ENCODE assay signal across 18 cellular contexts in the genomic region with DNA sequence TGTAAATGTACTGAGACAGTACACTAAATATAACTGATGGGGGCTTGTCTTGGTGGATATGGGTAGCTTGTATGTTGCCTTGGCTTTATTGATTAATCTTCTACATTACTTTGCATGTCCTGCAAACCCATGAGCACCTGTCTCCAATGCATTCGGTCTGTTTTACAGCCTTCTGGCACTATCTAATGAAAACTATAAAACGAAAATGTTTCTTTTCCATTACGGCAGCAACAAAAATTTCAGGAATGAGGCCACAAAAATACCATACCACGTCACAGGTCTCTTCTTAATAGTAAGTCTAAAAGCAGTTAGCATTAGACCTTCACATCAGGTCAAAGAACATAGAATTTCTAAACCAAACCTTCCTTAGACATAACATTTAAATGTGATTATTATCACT. TPM values are rescaled to one million over a fixed set of nuclear protein-coding genes. Genes with fewer than 3 reads are reported as not detected.
"Had no signal": no experiment of that assay in that cellular context is flagged by ENCODE, and none has a peak within 500 bp of the region (broad histone marks: within the 10 kb centered on the region; RNA-seq: fewer than 3 reads in every experiment).

No MANE protein-coding gene starts in this region.

- H3K4me1 ChIP-seq: ascending aorta, foreskin keratinocyte, lower lobe of right lung had no signal

- H3K4me3 Mint-ChIP-seq: activated CD4-positive, alpha-beta memory T cell treated with anti-CD3 and anti-CD28 coated beads for 36 hours; activated CD8-positive, alpha-beta memory T cell treated with anti-CD3 and anti-CD28 coated beads, Interleukin-2, amount 10 ng/mL, durations not matched to agents 7 days and 5 days; activated naive CD4-positive, alpha-beta T cell treated with anti-CD3 and anti-CD28 coated beads for 36 hours; activated naive CD8-positive, alpha-beta T cell treated with anti-CD3 and anti-CD28 coated beads, Interleukin-2, amount 50 U/mL, for 24 hours; naive thymus-derived CD4-positive, alpha-beta T cell; stimulated activated memory B cell treated with anti-CD40 and anti-IgM and Interleukin-4, amounts not matched to agents 10 μg/mL and 1 μg/mL and 100 μg/mL, for 72 hours; T-helper 17 cell had no signal

- H3K9me3 Mint-ChIP-seq: activated CD4-positive, alpha-beta memory T cell treated with anti-CD3 and anti-CD28 coated beads for 36 hours; activated naive CD4-positive, alpha-beta T cell treated with anti-CD3 and anti-CD28 coated beads for 36 hours; activated naive CD8-positive, alpha-beta T cell treated with anti-CD3 and anti-CD28 coated beads, Interleukin-2, amount 50 U/mL, for 24 hours; activated T-helper 2 cell treated with anti-CD3 and anti-CD28 coated beads, Interferon-gamma antibody, Interleukin-2, Interleukin-4, amounts not matched to agents 10 μg/mL and 5 μg/mL and 100 μg/mL, durations not matched to agents 14 hours and 24 hours and 36 hours; stimulated activated memory B cell treated with anti-CD40 and anti-IgM and Interleukin-4, amounts not matched to agents 10 μg/mL and 1 μg/mL and 100 μg/mL, for 72 hours had no signal

- H3K27ac Mint-ChIP-seq: activated CD4-positive, alpha-beta memory T cell treated with anti-CD3 and anti-CD28 coated beads for 36 hours; activated CD8-positive, alpha-beta memory T cell treated with anti-CD3 and anti-CD28 coated beads, Interleukin-2, amount 10 ng/mL, durations not matched to agents 7 days and 5 days; activated naive CD4-positive, alpha-beta T cell treated with anti-CD3 and anti-CD28 coated beads for 36 hours; activated naive CD8-positive, alpha-beta T cell treated with anti-CD3 and anti-CD28 coated beads, Interleukin-2, amount 50 U/mL, for 24 hours; activated T-helper 2 cell treated with anti-CD3 and anti-CD28 coated beads, Interferon-gamma antibody, Interleukin-2, Interleukin-4, amounts not matched to agents 10 μg/mL and 5 μg/mL and 100 μg/mL, durations not matched to agents 14 hours and 24 hours and 36 hours; naive thymus-derived CD4-positive, alpha-beta T cell; stimulated activated memory B cell treated with anti-CD40 and anti-IgM and Interleukin-4, amounts not matched to agents 10 μg/mL and 1 μg/mL and 100 μg/mL, for 72 hours; T-helper 17 cell had no signal

- ATAC-seq: activated CD8-positive, alpha-beta memory T cell treated with anti-CD3 and anti-CD28 coated beads, Interleukin-2, amount 10 ng/mL, durations not matched to agents 7 days and 5 days; activated naive CD8-positive, alpha-beta T cell treated with anti-CD3 and anti-CD28 coated beads, Interleukin-2, amount 50 U/mL, for 24 hours; foreskin keratinocyte; lower lobe of right lung; naive thymus-derived CD4-positive, alpha-beta T cell; stimulated activated memory B cell treated with anti-CD40 and anti-IgM and Interleukin-4, amounts not matched to agents 10 μg/mL and 1 μg/mL and 100 μg/mL, for 72 hours; T-helper 17 cell had no signal

- H3K9me3 ChIP-seq: ascending aorta, esophagus squamous epithelium, lower lobe of right lung, tibial artery, uterus had no signal

- H3K36me3 ChIP-seq: ascending aorta, esophagus squamous epithelium, lower lobe of right lung, tibial artery, uterus, WERI-Rb-1 had no signal

- H3K9ac ChIP-seq: parathyroid adenoma had no signal

- H3K4me1 Mint-ChIP-seq: activated CD8-positive, alpha-beta memory T cell treated with anti-CD3 and anti-CD28 coated beads, Interleukin-2, amount 10 ng/mL, durations not matched to agents 7 days and 5 days; activated naive CD8-positive, alpha-beta T cell treated with anti-CD3 and anti-CD28 coated beads, Interleukin-2, amount 50 U/mL, for 24 hours; naive thymus-derived CD4-positive, alpha-beta T cell; stimulated activated memory B cell treated with anti-CD40 and anti-IgM and Interleukin-4, amounts not matched to agents 10 μg/mL and 1 μg/mL and 100 μg/mL, for 72 hours had no signal

- H3K27me3 ChIP-seq: ascending aorta, esophagus squamous epithelium, foreskin keratinocyte, tibial artery, uterus had no signal

- H2AFZ ChIP-seq: parathyroid adenoma had no signal

- H3K27ac ChIP-seq: ascending aorta, esophagus squamous epithelium, foreskin keratinocyte, lower lobe of right lung, parathyroid adenoma, tibial artery, uterus, WERI-Rb-1 had no signal

- H3K79me2 ChIP-seq: parathyroid adenoma had no signal

- H3K4me3 ChIP-seq: ascending aorta, esophagus squamous epithelium, lower lobe of right lung, tibial artery, uterus had no signal

- DNase-seq: activated CD4-positive, alpha-beta memory T cell treated with anti-CD3 and anti-CD28 coated beads for 36 hours; activated CD8-positive, alpha-beta memory T cell treated with anti-CD3 and anti-CD28 coated beads, Interleukin-2, amount 10 ng/mL, durations not matched to agents 7 days and 5 days; activated naive CD4-positive, alpha-beta T cell treated with anti-CD3 and anti-CD28 coated beads for 36 hours; activated naive CD8-positive, alpha-beta T cell treated with anti-CD3 and anti-CD28 coated beads, Interleukin-2, amount 50 U/mL, for 24 hours; activated T-cell treated with anti-CD3 and anti-CD28 coated beads, Interleukin-2, amount 50 U/mL, for 1 hour; esophagus squamous epithelium; foreskin keratinocyte; lower lobe of right lung; naive thymus-derived CD4-positive, alpha-beta T cell; stimulated activated CD4-positive, alpha-beta T cell treated with anti-CD3 and anti-CD28 coated beads, Interleukin-2, amount 100 ng/mL, for 48 hours; T-helper 17 cell; tibial artery; uterus; WERI-Rb-1 had no signal

RNA-seq across cellular contexts. Expression of a gene that starts 49.8 kb away (rescaled TPM):
- total RNA-seq: activated CD4-positive, alpha-beta memory T cell treated with anti-CD3 and anti-CD28 coated beads for 36 hours; activated CD8-positive, alpha-beta memory T cell treated with anti-CD3 and anti-CD28 coated beads, Interleukin-2, amount 10 ng/mL, durations not matched to agents 7 days and 5 days; activated naive CD4-positive, alpha-beta T cell treated with anti-CD3 and anti-CD28 coated beads for 36 hours; activated T-helper 2 cell treated with anti-CD3 and anti-CD28 coated beads, Interferon-gamma antibody, Interleukin-2, Interleukin-4, amounts not matched to agents 10 μg/mL and 5 μg/mL and 100 μg/mL, durations not matched to agents 14 hours and 24 hours and 36 hours; naive thymus-derived CD4-positive, alpha-beta T cell; T-helper 17 cell had no signal
- polyA plus RNA-seq: naive thymus-derived CD4-positive, alpha-beta T cell had no signal
